Comparison of ENCODE assay signal across 8 cellular contexts in the genomic region with DNA sequence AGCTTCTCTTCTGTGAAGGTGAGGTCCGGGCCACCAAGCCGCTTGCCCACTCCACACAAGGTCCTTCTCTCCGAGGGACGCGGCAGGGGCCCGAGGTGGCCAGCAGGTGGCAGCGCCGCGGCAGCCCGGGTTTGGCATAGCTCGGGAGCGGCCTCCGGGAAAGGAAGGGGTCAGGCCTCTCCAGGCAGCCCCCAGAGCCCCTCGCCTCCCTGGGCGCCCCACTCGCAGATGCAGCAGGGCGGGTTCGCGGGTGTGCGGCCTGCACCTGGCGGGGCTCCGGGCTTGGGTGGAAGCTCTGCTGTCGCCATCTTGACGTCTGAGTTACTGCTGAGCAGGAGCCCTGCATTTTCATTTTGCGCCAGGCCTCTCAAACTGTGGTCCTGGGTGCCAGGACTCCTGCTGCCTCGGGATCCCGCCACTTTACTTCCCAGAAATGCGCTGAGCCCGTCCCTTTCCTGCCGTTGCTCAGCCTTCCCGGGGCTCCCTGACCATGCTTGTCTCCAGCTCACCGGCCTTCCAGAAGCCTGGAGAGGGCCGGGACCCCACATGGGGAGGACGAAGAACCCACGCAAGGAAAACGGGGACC.
DNase-seq lines count a peak whose midpoint lies in the region; ATAC-seq and TF ChIP-seq lines count a peak whose summit lies in the region.

No MANE protein-coding gene starts in this region.

- H3K27me3 ChIP-seq in effector memory CD4-positive, alpha-beta T cell (replicated peaks; ENCODE audit: control insufficient read depth, insufficient read depth, low read length, poor library complexity, severe bottlenecking), result no peaks in the 10 kb centered on the region

- H3K9ac ChIP-seq in ES-I3 (ENCODE audit: low read depth, low read length), result peak overlapping the region; percentile 22; the same call in 1 of the 2 replicates

- no peak overlapping the region for H3K27ac ChIP-seq in HEK293 (ENCODE audit: extremely low read depth, low read depth, low read length)
- H3K27ac ChIP-seq in effector memory CD4-positive, alpha-beta T cell (ENCODE audit: insufficient read depth, low read length, poor library complexity, severe bottlenecking), result peak overlapping the region; percentile 76

- no peak for ATAC-seq in HG03520 (IDR thresholded peaks at IDR 0.05; ENCODE audit: unreplicated experiment)

- TF ChIP-seq CTCF in HEK293 (tag by site-specific recombination; IDR thresholded peaks at IDR 0.05), result peak; percentile 84

- no peaks in the 10 kb centered on the region; the same call in 1 of the 2 replicates for H3K4me1 ChIP-seq in ES-I3 (ENCODE audit: insufficient read depth, low read length)
- no peaks in the 10 kb centered on the region for H3K4me1 ChIP-seq in HEK293 (ENCODE audit: control insufficient read depth, insufficient read depth, low read length)
- peaks cover 11% of the 10 kb centered on the region for H3K4me1 ChIP-seq in effector memory CD4-positive, alpha-beta T cell (ENCODE audit: control insufficient read depth, insufficient read depth, low read length, poor library complexity, severe bottlenecking)

- CTCF ChIA-PET in HEK293 (lab: Yijun Ruan, JAX), result interaction anchor here (0.6 to 6.1 kb wide), 15 partner anchors 8 to 451 kb away, joined by 3 to 55 read pairs (median 5); a partner anchor contains a TSS

- no peak overlapping the region for H3K4me3 ChIP-seq in HEK293 (ENCODE audit: low read depth, low read length)
- H3K4me3 ChIP-seq in effector memory CD4-positive, alpha-beta T cell (ENCODE audit: insufficient read depth, low read depth, low read length, poor library complexity, severe bottlenecking), result peak overlapping the region; percentile 61

- H3K9me3 ChIP-seq in ES-I3 (ENCODE audit: control insufficient read depth, insufficient read depth, low read length) (no peaks in the 10 kb centered on the region), HEK293 (ENCODE audit: control insufficient read depth, insufficient read depth, low read depth, low read length) (no peaks in the 10 kb centered on the region)
- no peaks in the 10 kb centered on the region for H3K9me3 ChIP-seq in effector memory CD4-positive, alpha-beta T cell (ENCODE audit: control insufficient read depth, low read length)

- DNase-seq in NCI-H526 (lab: John Stamatoyannopoulos, UW), result peak; percentile 32 to 84
- peak; percentile 92 for DNase-seq in activated CD8-positive, alpha-beta memory T cell treated with anti-CD3 and anti-CD28 coated beads for 24 hours
- DNase-seq in effector memory CD4-positive, alpha-beta T cell, result peak; percentile 41 to 61 (median 43)
- DNase-seq in middle frontal gyrus (ENCODE audit: extremely low spot score, low spot score), result peak; percentile 33
- peak; percentile 46 to 50 for DNase-seq in stimulated activated CD8-positive, alpha-beta memory T cell treated with anti-CD3 and anti-CD28 coated beads, Interleukin-2, amount 100 ng/mL, for 1 hour (ENCODE audit: low read depth in 2 of 2)

- POLR2A ChIA-PET in HEK293 (lab: Yijun Ruan, JAX), result interaction anchor here (4.3 kb wide), 1 partner anchor 19 kb away, joined by 43 read pairs; a partner anchor contains a TSS

- H3K36me3 ChIP-seq in ES-I3 (ENCODE audit: insufficient read depth, low read length), result no peaks in the 10 kb centered on the region
- no peaks in the 10 kb centered on the region for H3K36me3 ChIP-seq in HEK293 (ENCODE audit: control insufficient read depth in 2 of 2, insufficient read depth in 1 of 2, low read length in 2 of 2)
- no peaks in the 10 kb centered on the region for H3K36me3 ChIP-seq in effector memory CD4-positive, alpha-beta T cell (ENCODE audit: control insufficient read depth, insufficient read depth, low read length)

TF ChIP-seq in HEK293, 187 proteins besides CTCF, POLR2A, EP300 and RAD21:
- TF ChIP-seq ZNF2 (tag by site-specific recombination; IDR thresholded peaks at IDR 0.05) (peak; percentile 89), ZNF558 (tag by site-specific recombination; IDR thresholded peaks at IDR 0.05) (no peak), SCRT2 (tag by site-specific recombination; IDR thresholded peaks at IDR 0.05) (no peak), ZNF621 (tag by site-specific recombination; IDR thresholded peaks at IDR 0.05) (no peak), ZNF654 (tag by site-specific recombination; IDR thresholded peaks at IDR 0.05; ENCODE audit: low read depth) (peak; percentile 29; the same call in 1 of the 2 replicates), GLI2 (tag by site-specific recombination; IDR thresholded peaks at IDR 0.05; ENCODE audit: borderline replicate concordance, low read depth) (no peak), ZNF660 (tag by site-specific recombination; IDR thresholded peaks at IDR 0.05) (no peak), ZFP41 (tag by site-specific recombination; IDR thresholded peaks at IDR 0.05; ENCODE audit: borderline replicate concordance) (no peak), SETDB1 (IDR thresholded peaks at IDR 0.05; ENCODE audit: insufficient read length, low read length) (no peak), GLIS1 (tag by site-specific recombination; IDR thresholded peaks at IDR 0.05) (no peak)

Comparison
In these comparisons a context has a peak if more than half of its experiments do, and no peak if none do; other contexts are left out.
1. DNase-seq: peak in every context shown above with its lines; median percentile 92 in activated CD8-positive, alpha-beta memory T cell treated with anti-CD3 and anti-CD28 coated beads for 24 hours; 58 in NCI-H526; 48 in stimulated activated CD8-positive, alpha-beta memory T cell treated with anti-CD3 and anti-CD28 coated beads, Interleukin-2, amount 100 ng/mL, for 1 hour; 43 in effector memory CD4-positive, alpha-beta T cell; 33 in middle frontal gyrus.